Comparison of ENCODE assay signal across 16 cellular contexts in genomic region chr14:45728448-45729225, GRCh38.
"Had no signal": no experiment of that assay in that cellular context is flagged by ENCODE, and none has a peak within 500 bp of the region (broad histone marks: within the 10 kb centered on the region; RNA-seq: fewer than 3 reads in every experiment).

No MANE protein-coding gene starts in this region.

- H3K4me3 ChIP-seq: cardiac muscle cell, heart left ventricle, mucosa of descending colon, right atrium auricular region, smooth muscle cell had no signal

- H3K36me3 ChIP-seq: cardiac muscle cell, heart left ventricle, right atrium auricular region had no signal

- H3K4me2 ChIP-seq: smooth muscle cell had no signal

- H3K27ac ChIP-seq: cardiac muscle cell, foreskin keratinocyte, heart left ventricle, right atrium auricular region had no signal

- H3K27me3 ChIP-seq: cardiac muscle cell, foreskin keratinocyte, heart left ventricle, right atrium auricular region had no signal

- H3K9me3 ChIP-seq: heart left ventricle, mucosa of descending colon, right atrium auricular region had no signal

- FAIRE-seq: islet of Langerhans had no signal

- DNase-seq: effector memory CD8-positive, alpha-beta T cell; erythroblast; foreskin keratinocyte; heart left ventricle; hippocampal formation; left cardiac atrium; left ventricle myocardium superior; mucosa of descending colon; naive thymus-derived CD8-positive, alpha-beta T cell; stimulated activated CD4-positive, alpha-beta T cell treated with anti-CD3 and anti-CD28 coated beads, Interleukin-2, amount 100 ng/mL, for 48 hours; stimulated activated naive CD4-positive, alpha-beta T cell treated with Interleukin-2 at 50 U/mL for 16 hours; trophoblast cell had no signal
